Comparison of ENCODE assay signal across 15 cellular contexts in genomic region chr10:90051474-90051873, GRCh38.
A peak's percentile ranks its signal among the peaks of the same experiment; 100 is the strongest.
DNase-seq lines count a peak whose midpoint lies in the region; ATAC-seq and TF ChIP-seq lines count a peak whose summit lies in the region.
"Had no signal": no experiment of that assay in that cellular context is flagged by ENCODE, and none has a peak within 500 bp of the region (broad histone marks: within the 10 kb centered on the region; RNA-seq: fewer than 3 reads in every experiment).

No MANE protein-coding gene starts in this region.

- no peaks in the 10 kb centered on the region for H3K27me3 ChIP-seq in effector memory CD4-positive, alpha-beta T cell (replicated peaks; ENCODE audit: control insufficient read depth, insufficient read depth, low read length, poor library complexity, severe bottlenecking)
- H3K27me3 ChIP-seq: hepatocyte had no signal

- 0 out of 2 replicates have a peak, but pooled peaks cover 4% of the 10 kb centered on the region for H3K4me1 ChIP-seq in HEK293 (ENCODE audit: control insufficient read depth, insufficient read depth, low read length)
- no peaks in the 10 kb centered on the region for H3K4me1 ChIP-seq in effector memory CD4-positive, alpha-beta T cell (ENCODE audit: control insufficient read depth, insufficient read depth, low read length, poor library complexity, severe bottlenecking)
- H3K4me1 ChIP-seq: parathyroid adenoma had no signal

- no peaks in the 10 kb centered on the region for H3K27me3 Mint-ChIP-seq in stimulated activated memory B cell treated with anti-CD40 and anti-IgM and Interleukin-4, amounts not matched to agents 10 μg/mL and 1 μg/mL and 100 μg/mL, for 72 hours

- H3K4me3 Mint-ChIP-seq in stimulated activated memory B cell treated with anti-CD40 and anti-IgM and Interleukin-4, amounts not matched to agents 10 μg/mL and 1 μg/mL and 100 μg/mL, for 72 hours, result no peak overlapping the region
- H3K4me3 Mint-ChIP-seq: memory B cell had no signal

- CTCF ChIA-PET in HEK293 (lab: Yijun Ruan, JAX), result no interaction called here

- no peak overlapping the region for H3K27ac ChIP-seq in HEK293 (ENCODE audit: extremely low read depth, low read depth, low read length)
- no peak overlapping the region for H3K27ac ChIP-seq in effector memory CD4-positive, alpha-beta T cell (ENCODE audit: insufficient read depth, low read length, poor library complexity, severe bottlenecking)
- H3K27ac ChIP-seq: hepatocyte, parathyroid adenoma had no signal

- ATAC-seq in activated naive CD4-positive, alpha-beta T cell treated with anti-CD3 and anti-CD28 coated beads, Interleukin-2, amount 50 U/mL, for 72 hours, result peak; percentile 37 to 43
- ATAC-seq in stimulated activated memory B cell treated with anti-CD40 and anti-IgM and Interleukin-4, amounts not matched to agents 10 μg/mL and 1 μg/mL and 100 μg/mL, for 72 hours, result peak; percentile 35
- no peak for ATAC-seq in GM21825 (IDR thresholded peaks at IDR 0.05; ENCODE audit: unreplicated experiment)

- no peak for TF ChIP-seq CTCF in HEK293 (tag by site-specific recombination; IDR thresholded peaks at IDR 0.05)

- no peak for DNase-seq in activated naive CD4-positive, alpha-beta T cell treated with anti-CD3 and anti-CD28 coated beads, Interleukin-2, amount 50 U/mL, for 72 hours (ENCODE audit: low spot score in 2 of 2)
- DNase-seq in activated naive CD4-positive, alpha-beta T cell treated with Interleukin-2 at 50 U/mL for 16 hours, result no peak
- peak; percentile 69 for DNase-seq in NCI-H345 (lab: John Stamatoyannopoulos, UW)
- no peak for DNase-seq in effector memory CD4-positive, alpha-beta T cell
- no peak for DNase-seq in pons (ENCODE audit: low spot score)
- DNase-seq: amniotic stem cell; NCI-H1930; stimulated activated CD4-positive, alpha-beta T cell treated with anti-CD3 and anti-CD28 coated beads, Interleukin-2, amount 100 ng/mL, for 48 hours; T1000 had no signal

- no peaks in the 10 kb centered on the region for H3K36me3 ChIP-seq in HEK293 (ENCODE audit: control insufficient read depth in 2 of 2, insufficient read depth in 1 of 2, low read length in 2 of 2)
- no peaks in the 10 kb centered on the region for H3K36me3 ChIP-seq in effector memory CD4-positive, alpha-beta T cell (ENCODE audit: control insufficient read depth, insufficient read depth, low read length)

- POLR2A ChIA-PET in HEK293 (lab: Yijun Ruan, JAX), result no interaction called here

- H3K27ac Mint-ChIP-seq in activated naive CD4-positive, alpha-beta T cell treated with anti-CD3 and anti-CD28 coated beads, Interleukin-2, amount 50 U/mL, for 72 hours, result no peak overlapping the region
- H3K27ac Mint-ChIP-seq in stimulated activated memory B cell treated with anti-CD40 and anti-IgM and Interleukin-4, amounts not matched to agents 10 μg/mL and 1 μg/mL and 100 μg/mL, for 72 hours, result peak overlapping the region; percentile 44
- H3K27ac Mint-ChIP-seq: memory B cell had no signal

- no peaks in the 10 kb centered on the region for H3K36me3 Mint-ChIP-seq in activated naive CD4-positive, alpha-beta T cell treated with anti-CD3 and anti-CD28 coated beads, Interleukin-2, amount 50 U/mL, for 72 hours
- peaks cover 10% of the 10 kb centered on the region for H3K36me3 Mint-ChIP-seq in stimulated activated memory B cell treated with anti-CD40 and anti-IgM and Interleukin-4, amounts not matched to agents 10 μg/mL and 1 μg/mL and 100 μg/mL, for 72 hours
- H3K36me3 Mint-ChIP-seq: memory B cell had no signal

- H3K9me3 ChIP-seq in HEK293 (ENCODE audit: control insufficient read depth, insufficient read depth, low read depth, low read length), result no peaks in the 10 kb centered on the region
- no peaks in the 10 kb centered on the region for H3K9me3 ChIP-seq in effector memory CD4-positive, alpha-beta T cell (ENCODE audit: control insufficient read depth, low read length)

- no peak overlapping the region for H3K4me3 ChIP-seq in HEK293 (ENCODE audit: low read depth, low read length)
- H3K4me3 ChIP-seq in effector memory CD4-positive, alpha-beta T cell (ENCODE audit: insufficient read depth, low read depth, low read length, poor library complexity, severe bottlenecking), result no peak overlapping the region
- H3K4me3 ChIP-seq: hepatocyte had no signal

- no peaks in the 10 kb centered on the region for H3K9me3 Mint-ChIP-seq in activated naive CD4-positive, alpha-beta T cell treated with anti-CD3 and anti-CD28 coated beads, Interleukin-2, amount 50 U/mL, for 72 hours
- H3K9me3 Mint-ChIP-seq in stimulated activated memory B cell treated with anti-CD40 and anti-IgM and Interleukin-4, amounts not matched to agents 10 μg/mL and 1 μg/mL and 100 μg/mL, for 72 hours, result no peaks in the 10 kb centered on the region

- peaks cover 38% of the 10 kb centered on the region for H3K4me1 Mint-ChIP-seq in stimulated activated memory B cell treated with anti-CD40 and anti-IgM and Interleukin-4, amounts not matched to agents 10 μg/mL and 1 μg/mL and 100 μg/mL, for 72 hours

TF ChIP-seq in HEK293, 187 proteins besides CTCF, POLR2A, EP300 and RAD21:
- TF ChIP-seq ZFHX2 (tag by site-specific recombination; conservative IDR thresholded peaks at IDR 0.05) (peak; percentile 49), ZBTB17 (tag by site-specific recombination; IDR thresholded peaks at IDR 0.05) (no peak), ZSCAN23 (tag by site-specific recombination; IDR thresholded peaks at IDR 0.05) (no peak)
